ENCODE assay signal across 1 cellular context in the genomic region with DNA sequence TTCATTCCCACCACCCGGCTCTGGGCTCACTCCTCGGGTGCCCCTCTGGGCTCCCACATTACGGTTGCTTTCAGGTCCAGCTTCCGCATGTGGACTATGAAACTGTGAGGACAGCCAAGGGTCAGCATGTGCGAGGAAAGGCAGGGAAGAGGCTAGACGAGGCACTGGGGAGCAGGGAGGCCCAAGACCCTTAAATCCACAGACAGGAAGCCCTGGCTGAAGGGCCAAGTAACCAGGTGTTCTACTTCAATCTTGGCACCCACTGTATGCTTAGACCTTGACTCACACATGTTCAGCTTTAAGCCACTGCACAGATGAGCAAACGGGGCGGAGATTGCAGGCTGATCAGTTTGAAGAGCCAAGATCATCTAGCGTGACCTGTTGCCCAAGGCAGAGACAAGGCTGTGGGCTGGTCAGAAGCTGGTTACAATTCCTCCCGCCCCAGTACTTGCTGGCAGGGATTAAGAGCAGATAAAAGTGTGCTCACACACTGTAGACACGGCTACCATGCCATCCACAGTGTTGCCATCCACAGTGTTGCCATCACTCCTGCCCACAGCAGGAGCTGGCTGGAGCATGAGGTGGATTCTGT.
TF ChIP-seq lines count a peak whose summit lies in the region.

A gene (plus strand): TSS at position 393 of the 592 bp plus-strand sequence. CDS start 184 bp downstream, at position 577.

TF ChIP-seq in HepG2, 621 proteins besides CTCF, POLR2A, EP300 and RAD21 (continued from another document and continues in another):
- TF ChIP-seq, protein P1, sequence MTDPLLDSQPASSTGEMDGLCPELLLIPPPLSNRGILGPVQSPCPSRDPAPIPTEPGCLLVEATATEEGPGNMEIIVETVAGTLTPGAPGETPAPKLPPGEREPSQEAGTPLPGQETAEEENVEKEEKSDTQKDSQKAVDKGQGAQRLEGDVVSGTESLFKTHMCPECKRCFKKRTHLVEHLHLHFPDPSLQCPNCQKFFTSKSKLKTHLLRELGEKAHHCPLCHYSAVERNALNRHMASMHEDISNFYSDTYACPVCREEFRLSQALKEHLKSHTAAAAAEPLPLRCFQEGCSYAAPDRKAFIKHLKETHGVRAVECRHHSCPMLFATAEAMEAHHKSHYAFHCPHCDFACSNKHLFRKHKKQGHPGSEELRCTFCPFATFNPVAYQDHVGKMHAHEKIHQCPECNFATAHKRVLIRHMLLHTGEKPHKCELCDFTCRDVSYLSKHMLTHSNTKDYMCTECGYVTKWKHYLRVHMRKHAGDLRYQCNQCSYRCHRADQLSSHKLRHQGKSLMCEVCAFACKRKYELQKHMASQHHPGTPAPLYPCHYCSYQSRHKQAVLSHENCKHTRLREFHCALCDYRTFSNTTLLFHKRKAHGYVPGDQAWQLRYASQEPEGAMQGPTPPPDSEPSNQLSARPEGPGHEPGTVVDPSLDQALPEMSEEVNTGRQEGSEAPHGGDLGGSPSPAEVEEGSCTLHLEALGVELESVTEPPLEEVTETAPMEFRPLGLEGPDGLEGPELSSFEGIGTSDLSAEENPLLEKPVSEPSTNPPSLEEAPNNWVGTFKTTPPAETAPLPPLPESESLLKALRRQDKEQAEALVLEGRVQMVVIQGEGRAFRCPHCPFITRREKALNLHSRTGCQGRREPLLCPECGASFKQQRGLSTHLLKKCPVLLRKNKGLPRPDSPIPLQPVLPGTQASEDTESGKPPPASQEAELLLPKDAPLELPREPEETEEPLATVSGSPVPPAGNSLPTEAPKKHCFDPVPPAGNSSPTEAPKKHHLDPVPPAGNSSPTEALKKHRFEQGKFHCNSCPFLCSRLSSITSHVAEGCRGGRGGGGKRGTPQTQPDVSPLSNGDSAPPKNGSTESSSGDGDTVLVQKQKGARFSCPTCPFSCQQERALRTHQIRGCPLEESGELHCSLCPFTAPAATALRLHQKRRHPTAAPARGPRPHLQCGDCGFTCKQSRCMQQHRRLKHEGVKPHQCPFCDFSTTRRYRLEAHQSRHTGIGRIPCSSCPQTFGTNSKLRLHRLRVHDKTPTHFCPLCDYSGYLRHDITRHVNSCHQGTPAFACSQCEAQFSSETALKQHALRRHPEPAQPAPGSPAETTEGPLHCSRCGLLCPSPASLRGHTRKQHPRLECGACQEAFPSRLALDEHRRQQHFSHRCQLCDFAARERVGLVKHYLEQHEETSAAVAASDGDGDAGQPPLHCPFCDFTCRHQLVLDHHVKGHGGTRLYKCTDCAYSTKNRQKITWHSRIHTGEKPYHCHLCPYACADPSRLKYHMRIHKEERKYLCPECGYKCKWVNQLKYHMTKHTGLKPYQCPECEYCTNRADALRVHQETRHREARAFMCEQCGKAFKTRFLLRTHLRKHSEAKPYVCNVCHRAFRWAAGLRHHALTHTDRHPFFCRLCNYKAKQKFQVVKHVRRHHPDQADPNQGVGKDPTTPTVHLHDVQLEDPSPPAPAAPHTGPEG (CRISPR knock-in tag; IDR thresholded peaks at IDR 0.05): no peak
- TF ChIP-seq, protein P2, sequence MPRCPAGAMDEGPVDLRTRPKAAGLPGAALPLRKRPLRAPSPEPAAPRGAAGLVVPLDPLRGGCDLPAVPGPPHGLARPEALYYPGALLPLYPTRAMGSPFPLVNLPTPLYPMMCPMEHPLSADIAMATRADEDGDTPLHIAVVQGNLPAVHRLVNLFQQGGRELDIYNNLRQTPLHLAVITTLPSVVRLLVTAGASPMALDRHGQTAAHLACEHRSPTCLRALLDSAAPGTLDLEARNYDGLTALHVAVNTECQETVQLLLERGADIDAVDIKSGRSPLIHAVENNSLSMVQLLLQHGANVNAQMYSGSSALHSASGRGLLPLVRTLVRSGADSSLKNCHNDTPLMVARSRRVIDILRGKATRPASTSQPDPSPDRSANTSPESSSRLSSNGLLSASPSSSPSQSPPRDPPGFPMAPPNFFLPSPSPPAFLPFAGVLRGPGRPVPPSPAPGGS (CRISPR knock-in tag; IDR thresholded peaks at IDR 0.05): 0 out of 2 replicates have a peak, but pooled peaks have one; percentile 40
- peak; percentile 45; the same call in 1 of the 2 replicates for TF ChIP-seq MED1 (CRISPR knock-in tag; IDR thresholded peaks at IDR 0.05)
- no peak for TF ChIP-seq NCOA1 (CRISPR knock-in tag; IDR thresholded peaks at IDR 0.05)
- no peak for TF ChIP-seq MLLT10 (CRISPR knock-in tag; IDR thresholded peaks at IDR 0.05)
- TF ChIP-seq ZNF263 (CRISPR knock-in tag; IDR thresholded peaks at IDR 0.05): no peak; the same call in none of the 2 replicates
- TF ChIP-seq, protein P3, sequence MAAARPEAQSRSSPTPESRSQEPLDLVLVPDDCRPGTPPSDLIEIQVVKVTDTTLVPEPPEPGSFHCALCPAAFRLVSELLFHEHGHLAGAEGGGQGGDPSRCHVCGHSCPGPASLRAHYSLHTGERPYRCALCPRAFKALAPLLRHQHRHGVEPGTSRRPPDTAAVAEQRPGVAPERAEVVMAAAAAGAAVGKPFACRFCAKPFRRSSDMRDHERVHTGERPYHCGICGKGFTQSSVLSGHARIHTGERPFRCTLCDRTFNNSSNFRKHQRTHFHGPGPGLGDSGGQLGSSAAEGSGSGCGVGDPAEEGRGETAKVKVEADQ (CRISPR knock-in tag; IDR thresholded peaks at IDR 0.05; ENCODE audit: borderline replicate concordance): peak; percentile 58; the same call in 1 of the 2 replicates
- TF ChIP-seq, protein P4, sequence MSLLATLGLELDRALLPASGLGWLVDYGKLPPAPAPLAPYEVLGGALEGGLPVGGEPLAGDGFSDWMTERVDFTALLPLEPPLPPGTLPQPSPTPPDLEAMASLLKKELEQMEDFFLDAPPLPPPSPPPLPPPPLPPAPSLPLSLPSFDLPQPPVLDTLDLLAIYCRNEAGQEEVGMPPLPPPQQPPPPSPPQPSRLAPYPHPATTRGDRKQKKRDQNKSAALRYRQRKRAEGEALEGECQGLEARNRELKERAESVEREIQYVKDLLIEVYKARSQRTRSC (CRISPR knock-in tag; IDR thresholded peaks at IDR 0.05; ENCODE audit: low read depth): no peak
- peak; percentile 69 for TF ChIP-seq NR2F6 (IDR thresholded peaks at IDR 0.05)
- peak; percentile 73; the same call in 1 of the 2 replicates for TF ChIP-seq NR2F6 (CRISPR knock-in tag; IDR thresholded peaks at IDR 0.05)
- TF ChIP-seq, protein P5, sequence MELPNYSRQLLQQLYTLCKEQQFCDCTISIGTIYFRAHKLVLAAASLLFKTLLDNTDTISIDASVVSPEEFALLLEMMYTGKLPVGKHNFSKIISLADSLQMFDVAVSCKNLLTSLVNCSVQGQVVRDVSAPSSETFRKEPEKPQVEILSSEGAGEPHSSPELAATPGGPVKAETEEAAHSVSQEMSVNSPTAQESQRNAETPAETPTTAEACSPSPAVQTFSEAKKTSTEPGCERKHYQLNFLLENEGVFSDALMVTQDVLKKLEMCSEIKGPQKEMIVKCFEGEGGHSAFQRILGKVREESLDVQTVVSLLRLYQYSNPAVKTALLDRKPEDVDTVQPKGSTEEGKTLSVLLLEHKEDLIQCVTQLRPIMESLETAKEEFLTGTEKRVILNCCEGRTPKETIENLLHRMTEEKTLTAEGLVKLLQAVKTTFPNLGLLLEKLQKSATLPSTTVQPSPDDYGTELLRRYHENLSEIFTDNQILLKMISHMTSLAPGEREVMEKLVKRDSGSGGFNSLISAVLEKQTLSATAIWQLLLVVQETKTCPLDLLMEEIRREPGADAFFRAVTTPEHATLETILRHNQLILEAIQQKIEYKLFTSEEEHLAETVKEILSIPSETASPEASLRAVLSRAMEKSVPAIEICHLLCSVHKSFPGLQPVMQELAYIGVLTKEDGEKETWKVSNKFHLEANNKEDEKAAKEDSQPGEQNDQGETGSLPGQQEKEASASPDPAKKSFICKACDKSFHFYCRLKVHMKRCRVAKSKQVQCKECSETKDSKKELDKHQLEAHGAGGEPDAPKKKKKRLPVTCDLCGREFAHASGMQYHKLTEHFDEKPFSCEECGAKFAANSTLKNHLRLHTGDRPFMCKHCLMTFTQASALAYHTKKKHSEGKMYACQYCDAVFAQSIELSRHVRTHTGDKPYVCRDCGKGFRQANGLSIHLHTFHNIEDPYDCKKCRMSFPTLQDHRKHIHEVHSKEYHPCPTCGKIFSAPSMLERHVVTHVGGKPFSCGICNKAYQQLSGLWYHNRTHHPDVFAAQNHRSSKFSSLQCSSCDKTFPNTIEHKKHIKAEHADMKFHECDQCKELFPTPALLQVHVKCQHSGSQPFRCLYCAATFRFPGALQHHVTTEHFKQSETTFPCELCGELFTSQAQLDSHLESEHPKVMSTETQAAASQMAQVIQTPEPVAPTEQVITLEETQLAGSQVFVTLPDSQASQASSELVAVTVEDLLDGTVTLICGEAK (IDR thresholded peaks at IDR 0.05): no peak
- TF ChIP-seq, protein P5 (CRISPR knock-in tag; IDR thresholded peaks at IDR 0.05): peak; percentile 31; the same call in 1 of the 2 replicates
- TF ChIP-seq HIVEP1 (CRISPR knock-in tag; IDR thresholded peaks at IDR 0.05): peak; percentile 82; the same call in 1 of the 2 replicates
- TF ChIP-seq, protein P6, sequence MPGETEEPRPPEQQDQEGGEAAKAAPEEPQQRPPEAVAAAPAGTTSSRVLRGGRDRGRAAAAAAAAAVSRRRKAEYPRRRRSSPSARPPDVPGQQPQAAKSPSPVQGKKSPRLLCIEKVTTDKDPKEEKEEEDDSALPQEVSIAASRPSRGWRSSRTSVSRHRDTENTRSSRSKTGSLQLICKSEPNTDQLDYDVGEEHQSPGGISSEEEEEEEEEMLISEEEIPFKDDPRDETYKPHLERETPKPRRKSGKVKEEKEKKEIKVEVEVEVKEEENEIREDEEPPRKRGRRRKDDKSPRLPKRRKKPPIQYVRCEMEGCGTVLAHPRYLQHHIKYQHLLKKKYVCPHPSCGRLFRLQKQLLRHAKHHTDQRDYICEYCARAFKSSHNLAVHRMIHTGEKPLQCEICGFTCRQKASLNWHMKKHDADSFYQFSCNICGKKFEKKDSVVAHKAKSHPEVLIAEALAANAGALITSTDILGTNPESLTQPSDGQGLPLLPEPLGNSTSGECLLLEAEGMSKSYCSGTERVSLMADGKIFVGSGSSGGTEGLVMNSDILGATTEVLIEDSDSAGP (CRISPR knock-in tag; IDR thresholded peaks at IDR 0.05; ENCODE audit: borderline replicate concordance): peak; percentile 71
- peak; percentile 67; the same call in 1 of the 2 replicates for TF ChIP-seq ZNF546 (CRISPR knock-in tag; conservative IDR thresholded peaks at IDR 0.05)
- TF ChIP-seq YEATS2 (CRISPR knock-in tag; IDR thresholded peaks at IDR 0.05; ENCODE audit: borderline replicate concordance): peak; percentile 50; the same call in 1 of the 2 replicates
- TF ChIP-seq, protein P7, sequence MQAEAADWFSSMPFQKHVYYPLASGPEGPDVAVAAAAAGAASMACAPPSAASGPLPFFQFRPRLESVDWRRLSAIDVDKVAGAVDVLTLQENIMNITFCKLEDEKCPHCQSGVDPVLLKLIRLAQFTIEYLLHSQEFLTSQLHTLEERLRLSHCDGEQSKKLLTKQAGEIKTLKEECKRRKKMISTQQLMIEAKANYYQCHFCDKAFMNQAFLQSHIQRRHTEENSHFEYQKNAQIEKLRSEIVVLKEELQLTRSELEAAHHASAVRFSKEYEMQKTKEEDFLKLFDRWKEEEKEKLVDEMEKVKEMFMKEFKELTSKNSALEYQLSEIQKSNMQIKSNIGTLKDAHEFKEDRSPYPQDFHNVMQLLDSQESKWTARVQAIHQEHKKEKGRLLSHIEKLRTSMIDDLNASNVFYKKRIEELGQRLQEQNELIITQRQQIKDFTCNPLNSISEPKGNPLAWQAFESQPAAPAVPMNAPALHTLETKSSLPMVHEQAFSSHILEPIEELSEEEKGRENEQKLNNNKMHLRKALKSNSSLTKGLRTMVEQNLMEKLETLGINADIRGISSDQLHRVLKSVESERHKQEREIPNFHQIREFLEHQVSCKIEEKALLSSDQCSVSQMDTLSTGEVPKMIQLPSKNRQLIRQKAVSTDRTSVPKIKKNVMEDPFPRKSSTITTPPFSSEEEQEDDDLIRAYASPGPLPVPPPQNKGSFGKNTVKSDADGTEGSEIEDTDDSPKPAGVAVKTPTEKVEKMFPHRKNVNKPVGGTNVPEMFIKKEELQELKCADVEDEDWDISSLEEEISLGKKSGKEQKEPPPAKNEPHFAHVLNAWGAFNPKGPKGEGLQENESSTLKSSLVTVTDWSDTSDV (CRISPR knock-in tag; IDR thresholded peaks at IDR 0.05): no peak
- peak; percentile 63; the same call in 1 of the 2 replicates for TF ChIP-seq ZNF292 (CRISPR knock-in tag; IDR thresholded peaks at IDR 0.05; ENCODE audit: borderline replicate concordance, low read depth)
- TF ChIP-seq HHEX (CRISPR knock-in tag; IDR thresholded peaks at IDR 0.05): 0 out of 2 replicates have a peak, but pooled peaks have one; percentile 9
- TF ChIP-seq JUND (CRISPR knock-in tag; IDR thresholded peaks at IDR 0.05): 0 out of 2 replicates have a peak, but pooled peaks have one; percentile 29
- no peak for TF ChIP-seq MBD4 (IDR thresholded peaks at IDR 0.05; ENCODE audit: borderline replicate concordance, low read length)
- peak in 1 of 2 experiments; percentile 64; a peak in 1 of 4 replicates for TF ChIP-seq NR2F1 (CRISPR knock-in tag; IDR thresholded peaks at IDR 0.05)
- no peak for TF ChIP-seq ZNF205 (CRISPR knock-in tag; IDR thresholded peaks at IDR 0.05)
- peak; percentile 42 for TF ChIP-seq FOSL2 (CRISPR knock-in tag; IDR thresholded peaks at IDR 0.05)
